Comparison of ENCODE assay signal across 21 cellular contexts in genomic region chr5:97085787-97086181, GRCh38. TPM values are rescaled to one million over a fixed set of nuclear protein-coding genes. Genes with fewer than 3 reads are reported as not detected.
"Had no signal": no experiment of that assay in that cellular context is flagged by ENCODE, and none has a peak within 500 bp of the region (broad histone marks: within the 10 kb centered on the region; RNA-seq: fewer than 3 reads in every experiment).

No MANE protein-coding gene starts in this region.

- H3K9me3 ChIP-seq: heart left ventricle, lower lobe of right lung, ovary, sigmoid colon, thoracic aorta had no signal

- H3K4me3 Mint-ChIP-seq: activated CD4-positive, alpha-beta memory T cell treated with anti-CD3 and anti-CD28 coated beads for 36 hours; activated CD4-positive, alpha-beta T cell treated with anti-CD3 and anti-CD28 coated beads for 36 hours; activated CD8-positive, alpha-beta memory T cell treated with anti-CD3 and anti-CD28 coated beads, Interleukin-2, amount 10 ng/mL, durations not matched to agents 7 days and 5 days; immature natural killer cell; mesothelial cell of epicardium; neural crest cell had no signal

- H3K27me3 ChIP-seq: heart left ventricle, ovary, sigmoid colon had no signal

- H3K27me3 Mint-ChIP-seq: activated CD4-positive, alpha-beta T cell treated with anti-CD3 and anti-CD28 coated beads for 36 hours had no signal

- H3K4me1 ChIP-seq: lower lobe of right lung, sigmoid colon had no signal

- H3K4me3 ChIP-seq: heart left ventricle, lower lobe of right lung, ovary, sigmoid colon, thoracic aorta had no signal

- H3K36me3 ChIP-seq: heart left ventricle, lower lobe of right lung, ovary, sigmoid colon, thoracic aorta, WERI-Rb-1 had no signal

- ATAC-seq: activated CD4-positive, alpha-beta T cell treated with anti-CD3 and anti-CD28 coated beads for 36 hours; activated CD8-positive, alpha-beta memory T cell treated with anti-CD3 and anti-CD28 coated beads, Interleukin-2, amount 10 ng/mL, durations not matched to agents 7 days and 5 days; heart left ventricle had no signal

- H3K27ac ChIP-seq: epithelial cell of prostate, heart left ventricle, lower lobe of right lung, ovary, sigmoid colon, thoracic aorta, WERI-Rb-1 had no signal

- H3K4me1 Mint-ChIP-seq: neural crest cell had no signal

- DNase-seq: activated CD4-positive, alpha-beta memory T cell treated with anti-CD3 and anti-CD28 coated beads for 36 hours; activated CD4-positive, alpha-beta T cell treated with anti-CD3 and anti-CD28 coated beads for 36 hours; activated CD8-positive, alpha-beta memory T cell treated with anti-CD3 and anti-CD28 coated beads, Interleukin-2, amount 10 ng/mL, durations not matched to agents 7 days and 5 days; activated naive CD4-positive, alpha-beta T cell treated with anti-CD3 and anti-CD28 coated beads, Interleukin-2, amount 50 U/mL, for 16 hours; activated T-cell treated with anti-CD3 and anti-CD28 coated beads, Interleukin-2, amount 50 U/mL, for 1 hour; heart left ventricle; immature natural killer cell; lower lobe of right lung; ovary; sigmoid colon; stimulated activated CD4-positive, alpha-beta T cell treated with anti-CD3 and anti-CD28 coated beads, Interleukin-1b, Interleukin-23, amount 100 ng/mL, for 48 hours; T1000; WERI-Rb-1 had no signal

- H3K36me3 Mint-ChIP-seq: activated CD4-positive, alpha-beta memory T cell treated with anti-CD3 and anti-CD28 coated beads for 36 hours; mesothelial cell of epicardium had no signal

- H3K27ac Mint-ChIP-seq: activated CD4-positive, alpha-beta memory T cell treated with anti-CD3 and anti-CD28 coated beads for 36 hours; activated CD4-positive, alpha-beta T cell treated with anti-CD3 and anti-CD28 coated beads for 36 hours; activated CD8-positive, alpha-beta memory T cell treated with anti-CD3 and anti-CD28 coated beads, Interleukin-2, amount 10 ng/mL, durations not matched to agents 7 days and 5 days; immature natural killer cell; mesothelial cell of epicardium had no signal

RNA-seq across cellular contexts. Expression of gene LIX1, which starts 56.6 kb away (rescaled TPM):
- total RNA-seq: activated CD4-positive, alpha-beta memory T cell treated with anti-CD3 and anti-CD28 coated beads for 36 hours; activated CD4-positive, alpha-beta T cell treated with anti-CD3 and anti-CD28 coated beads for 36 hours; activated CD8-positive, alpha-beta memory T cell treated with anti-CD3 and anti-CD28 coated beads, Interleukin-2, amount 10 ng/mL, durations not matched to agents 7 days and 5 days; bronchial epithelial cell; dermis microvascular lymphatic vessel endothelial cell; lower lobe of right lung; thoracic aorta; ureter had no signal
- polyA plus RNA-seq: adipose tissue, heart left ventricle, immature natural killer cell, ovary had no signal
